ENCODE assay signal across 8 cellular contexts in the genomic region with DNA sequence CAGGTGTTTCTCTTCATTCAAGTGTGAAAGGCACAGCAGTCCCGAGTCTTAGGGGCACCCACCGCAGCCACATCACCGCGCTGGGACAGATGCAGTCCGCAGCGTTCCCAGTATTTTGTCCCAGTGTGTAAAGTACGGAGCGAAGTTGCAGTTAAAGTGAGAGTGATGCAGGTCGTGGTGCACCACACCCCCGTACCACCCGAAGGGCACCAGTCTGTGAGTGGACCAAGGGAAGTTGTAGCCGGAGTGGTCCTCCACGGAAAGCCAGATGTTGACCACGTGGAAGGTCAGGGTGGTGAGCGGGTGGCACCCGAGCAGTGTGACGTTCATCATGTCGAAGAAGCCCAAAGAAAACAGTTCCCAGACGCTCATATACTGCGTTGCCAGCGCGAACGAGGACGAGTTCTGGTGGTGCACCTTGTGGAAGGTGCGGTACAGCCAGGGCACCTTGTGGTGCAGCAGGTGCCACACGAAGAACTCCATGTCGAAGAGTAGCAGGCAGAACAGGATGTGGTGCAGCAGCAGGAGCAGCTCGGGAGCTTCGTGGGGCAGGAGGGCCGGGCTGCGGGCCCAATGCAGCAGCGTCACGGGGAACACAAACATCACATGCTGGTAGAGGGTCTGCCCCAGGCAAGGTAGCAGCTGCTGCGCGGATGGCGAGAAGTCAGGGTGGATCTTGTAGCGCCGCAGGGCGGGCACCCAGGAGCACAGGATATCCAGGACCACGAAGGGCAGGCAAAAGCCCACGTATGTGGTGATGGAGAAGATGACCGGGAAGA. TPM values are rescaled to one million over a fixed set of nuclear protein-coding genes. Genes with fewer than 3 reads are reported as not detected.
DNase-seq lines count a peak whose midpoint lies in the region; ATAC-seq and TF ChIP-seq lines count a peak whose summit lies in the region.

No MANE protein-coding gene starts in this region.

- no peaks in the 10 kb centered on the region for H3F3A ChIP-seq in Loucy (ENCODE audit: low read depth)

- intact Hi-C loops in left ventricle myocardium superior (cut with micrococcal nuclease) = no loop called here

- H4K20me1 ChIP-seq in Loucy (ENCODE audit: insufficient read depth, low read length, poor library complexity, severe bottlenecking) = no peaks in the 10 kb centered on the region

- peak; percentile 48 for ATAC-seq in left ventricle myocardium superior

- H3K36me3 ChIP-seq in Loucy (ENCODE audit: insufficient read depth, low read length) (no peaks in the 10 kb centered on the region), WERI-Rb-1 (no peaks in the 10 kb centered on the region)

- peak overlapping the region; percentile 68 for H3K4me3 ChIP-seq in Loucy (ENCODE audit: low read length, poor library complexity, severe bottlenecking)
- no peak overlapping the region for H3K4me3 ChIP-seq in WERI-Rb-1 (ENCODE audit: low read depth, low read length)

- no peak overlapping the region for H3K27ac ChIP-seq in WERI-Rb-1

- TF ChIP-seq CTCF in Loucy (conservative IDR thresholded peaks at IDR 0.05; ENCODE audit: low read length) (no peak), WERI-Rb-1 (IDR thresholded peaks at IDR 0.05; ENCODE audit: low read depth, low read length) (no peak)

- peaks cover 13% of the 10 kb centered on the region for H3K27me3 ChIP-seq in Loucy (ENCODE audit: insufficient read depth, low read length, poor library complexity, severe bottlenecking)
- H3K27me3 ChIP-seq in WERI-Rb-1 (ENCODE audit: insufficient read depth, low read depth, severe bottlenecking) = peaks cover 13% of the 10 kb centered on the region

- H3K9me3 ChIP-seq in Loucy (ENCODE audit: insufficient read depth, low read depth, low read length) (no peaks in the 10 kb centered on the region), WERI-Rb-1 (ENCODE audit: severe bottlenecking) (no peaks in the 10 kb centered on the region)

- H2AFZ ChIP-seq in Loucy (ENCODE audit: low read length) = 0 out of 2 replicates have a peak overlapping the region, but pooled peaks have one; percentile 39

- H3K79me2 ChIP-seq in Loucy (ENCODE audit: insufficient read depth, low read length) = no peaks in the 10 kb centered on the region

- no peaks in the 10 kb centered on the region for H3K9me2 ChIP-seq in Loucy (replicated peaks; ENCODE audit: low read depth, low read length)

- no peak overlapping the region for H3K9ac ChIP-seq in Loucy (ENCODE audit: low read depth, low read length, poor library complexity, severe bottlenecking)

- H3K4me1 ChIP-seq in Loucy (ENCODE audit: insufficient read depth, low read length, poor library complexity, severe bottlenecking) = peaks cover 41% of the 10 kb centered on the region

- DNase-seq in COR-L47 (lab: John Stamatoyannopoulos, UW) (peak; percentile 17), left ventricle myocardium superior (peak; percentile 35), retina (peak; percentile 81), GF-D8 (lab: John Stamatoyannopoulos, UW) (no peak), WERI-Rb-1 (no peak), NCI-H2081 (lab: John Stamatoyannopoulos, UW) (no peak)
- DNase-seq in activated naive CD4-positive, alpha-beta T cell treated with Interleukin-2 at 50 U/mL for 16 hours = peak; percentile 30

- H3K4me2 ChIP-seq in Loucy (ENCODE audit: low read depth, low read length, poor library complexity, severe bottlenecking) = peak overlapping the region; percentile 82

RNA-seq across cellular contexts. Expression of a gene that starts 0.5 kb away (rescaled TPM):
- 0.25 TPM for total RNA-seq in left ventricle myocardium superior

RNA-seq across cellular contexts. Expression of a gene that starts 45.0 kb away (rescaled TPM):
- total RNA-seq in left ventricle myocardium superior = 16.5 TPM

Comparison
In these comparisons a context has a peak if more than half of its experiments do, and no peak if none do; other contexts are left out.
1. DNase-seq: peak in COR-L47 (single experiment), activated naive CD4-positive, alpha-beta T cell treated with Interleukin-2 at 50 U/mL for 16 hours (single experiment), left ventricle myocardium superior (single experiment) and retina (single experiment); none in GF-D8 (single experiment), WERI-Rb-1 (single experiment) and NCI-H2081 (0 of 2).